15 cellular contexts compared by ENCODE assay signal in genomic region chrX:10089378-10089795, GRCh38.
DNase-seq lines count a peak whose midpoint lies in the region; ATAC-seq and TF ChIP-seq lines count a peak whose summit lies in the region.
"Had no signal": no experiment of that assay in that cellular context is flagged by ENCODE, and none has a peak within 500 bp of the region (broad histone marks: within the 10 kb centered on the region; RNA-seq: fewer than 3 reads in every experiment).

No MANE protein-coding gene starts in this region.

- no peak overlapping the region for H3K27ac Mint-ChIP-seq in progenitor cell of endocrine pancreas
- H3K27ac Mint-ChIP-seq: activated naive CD4-positive, alpha-beta T cell treated with anti-CD3 and anti-CD28 coated beads for 36 hours; immature natural killer cell; T-cell had no signal

- in situ Hi-C loops in Caki2 (cut with HindIII; ENCODE audit: low pct_unique_long_range_greater_than_20kb, low sequenced_read_pairs) = no loop called here

- no peaks in the 10 kb centered on the region for H3K27me3 Mint-ChIP-seq in progenitor cell of endocrine pancreas

- H3K9ac ChIP-seq in Loucy (ENCODE audit: low read depth, low read length, poor library complexity, severe bottlenecking) = no peak overlapping the region
- H3K9ac ChIP-seq in muscle layer of colon (ENCODE audit: low read length) = no peak overlapping the region
- no peak overlapping the region for H3K9ac ChIP-seq in mesenchymal stem cell (ENCODE audit: low read length)

- peaks cover 7% of the 10 kb centered on the region for H3K36me3 Mint-ChIP-seq in progenitor cell of endocrine pancreas (ENCODE audit: insufficient read depth)

- H3K4me1 Mint-ChIP-seq in progenitor cell of endocrine pancreas (ENCODE audit: low read depth) = no peaks in the 10 kb centered on the region

- H4K8ac ChIP-seq in mesenchymal stem cell (ENCODE audit: low read length) = no peak overlapping the region

- H3K4me2 ChIP-seq in Loucy (ENCODE audit: low read depth, low read length, poor library complexity, severe bottlenecking) (peak overlapping the region; percentile 3), mesenchymal stem cell (ENCODE audit: low read length, poor library complexity, severe bottlenecking) (no peak overlapping the region)

- H2BK12ac ChIP-seq in mesenchymal stem cell (ENCODE audit: low read length in 2 of 2) = no peak overlapping the region

- H3K18ac ChIP-seq in mesenchymal stem cell (ENCODE audit: low read depth in 1 of 2, low read length in 2 of 2) = no peak overlapping the region

- no peak overlapping the region for H2AFZ ChIP-seq in Loucy (ENCODE audit: low read length)
- H2AFZ ChIP-seq in mesenchymal stem cell (ENCODE audit: low read depth, low read length) = no peak overlapping the region

- TF ChIP-seq CTCF in Loucy (conservative IDR thresholded peaks at IDR 0.05; ENCODE audit: low read length) (no peak), progenitor cell of endocrine pancreas (IDR thresholded peaks at IDR 0.05; ENCODE audit: unreplicated experiment) (no peak)

- DNase-seq in Caki2 (ENCODE audit: low read depth) = peak; percentile 8
- DNase-seq in amniotic epithelial cell (ENCODE audit: low read depth) = peak; percentile 71
- DNase-seq in NCI-H345 treated with DMSO at 0.1 percent for 48 hours (lab: John Stamatoyannopoulos, UW; ENCODE audit: unreplicated experiment) = no peak
- DNase-seq in progenitor cell of endocrine pancreas (ENCODE audit: low spot score, unreplicated experiment) = no peak
- DNase-seq in mesenchymal stem cell = no peak
- DNase-seq: activated CD4-positive, CD25-positive, alpha-beta regulatory T cell treated with anti-CD3 and anti-CD28 coated beads, Interleukin-2, amount 50 U/mL, for 72 hours; activated CD8-positive, alpha-beta memory T cell treated with anti-CD3 and anti-CD28 coated beads, Interleukin-2, amount 50 U/mL, for 4 hours; activated naive CD4-positive, alpha-beta T cell treated with anti-CD3 and anti-CD28 coated beads for 36 hours; immature natural killer cell; NCI-H510A treated with DMSO at 0.1 percent for 48 hours; T-cell had no signal

- no peak overlapping the region for H2BK15ac ChIP-seq in mesenchymal stem cell (ENCODE audit: low read depth, poor library complexity, severe bottlenecking)

- no peak overlapping the region for H3K4me3 ChIP-seq in Loucy (ENCODE audit: low read length, poor library complexity, severe bottlenecking)
- no peak overlapping the region for H3K4me3 ChIP-seq in muscle layer of colon (ENCODE audit: low read depth in 1 of 2, low read length in 2 of 2)
- no peak overlapping the region for H3K4me3 ChIP-seq in mesenchymal stem cell (ENCODE audit: insufficient read depth in 1 of 2, low read depth in 1 of 2, low read length in 2 of 2)
- H3K4me3 ChIP-seq: suprapubic skin had no signal

- H3K27ac ChIP-seq in muscle layer of colon (ENCODE audit: low read depth, low read length) (peak overlapping the region; percentile 30), mesenchymal stem cell (ENCODE audit: low read length, poor library complexity, severe bottlenecking) (no peak overlapping the region)
- H3K27ac ChIP-seq: suprapubic skin had no signal

- no peak overlapping the region for H2BK5ac ChIP-seq in mesenchymal stem cell (ENCODE audit: low read depth, low read length, poor library complexity, severe bottlenecking)

- no peak for ATAC-seq in GM21526 (IDR thresholded peaks at IDR 0.05; ENCODE audit: low FRiP score, unreplicated experiment)
- ATAC-seq: T-cell had no signal

- H3K27me3 ChIP-seq in Loucy (ENCODE audit: insufficient read depth, low read length, poor library complexity, severe bottlenecking) = no peaks in the 10 kb centered on the region
- H3K27me3 ChIP-seq in muscle layer of colon (ENCODE audit: control insufficient read depth in 1 of 2, insufficient read depth in 2 of 2, low read length in 2 of 2) = no peaks in the 10 kb centered on the region
- no peaks in the 10 kb centered on the region for H3K27me3 ChIP-seq in mesenchymal stem cell (ENCODE audit: control insufficient read depth in 1 of 2, insufficient read depth in 1 of 2, low read length in 2 of 2)
- H3K27me3 ChIP-seq: suprapubic skin had no signal

- peaks cover 5% of the 10 kb centered on the region for H3K79me1 ChIP-seq in mesenchymal stem cell (replicated peaks; ENCODE audit: low read length, poor library complexity, severe bottlenecking)

- H3K9me2 ChIP-seq in Loucy (replicated peaks; ENCODE audit: low read depth, low read length) = no peaks in the 10 kb centered on the region

- H3K36me3 ChIP-seq in Loucy (ENCODE audit: insufficient read depth, low read length) (no peaks in the 10 kb centered on the region; the same call in 1 of the 2 replicates), muscle layer of colon (ENCODE audit: insufficient read depth, low read length) (peaks cover 17% of the 10 kb centered on the region), mesenchymal stem cell (ENCODE audit: control insufficient read depth in 1 of 2, insufficient read depth in 2 of 2, low read depth in 1 of 2, low read length in 2 of 2) (peaks cover 14 to 15% of the 10 kb centered on the region in 2 experiments)

- H3K4me3 Mint-ChIP-seq in progenitor cell of endocrine pancreas (ENCODE audit: low read depth) = no peak overlapping the region
- H3K4me3 Mint-ChIP-seq: activated naive CD4-positive, alpha-beta T cell treated with anti-CD3 and anti-CD28 coated beads for 36 hours; immature natural killer cell; T-cell had no signal

- no peaks in the 10 kb centered on the region for H4K20me1 ChIP-seq in Loucy (ENCODE audit: insufficient read depth, low read length, poor library complexity, severe bottlenecking)

- H3K23ac ChIP-seq in mesenchymal stem cell (ENCODE audit: low read length in 2 of 2) = no peak overlapping the region

- 91% methylated on average over 1 of the region's 3 CpGs for WGBS in mesenchymal stem cell

- no peak overlapping the region for H4K91ac ChIP-seq in mesenchymal stem cell (ENCODE audit: low read length)

- H2AK5ac ChIP-seq in mesenchymal stem cell (ENCODE audit: low read length, severe bottlenecking) = no peak overlapping the region

- H3K9me3 ChIP-seq in Loucy (ENCODE audit: insufficient read depth, low read depth, low read length) (no peaks in the 10 kb centered on the region), muscle layer of colon (ENCODE audit: low read length) (no peaks in the 10 kb centered on the region), mesenchymal stem cell (ENCODE audit: control insufficient read depth, low read length) (no peaks in the 10 kb centered on the region)
- H3K9me3 ChIP-seq: suprapubic skin had no signal

- H2BK120ac ChIP-seq in mesenchymal stem cell (ENCODE audit: low read depth, low read length) = no peak overlapping the region

- H3K79me2 ChIP-seq in Loucy (ENCODE audit: insufficient read depth, low read length) = no peaks in the 10 kb centered on the region

- no peak overlapping the region for H3K14ac ChIP-seq in mesenchymal stem cell (ENCODE audit: low read length in 2 of 2)

- peaks cover 13% of the 10 kb centered on the region for H3K9me3 Mint-ChIP-seq in progenitor cell of endocrine pancreas (ENCODE audit: low read depth)
- H3K9me3 Mint-ChIP-seq: activated naive CD4-positive, alpha-beta T cell treated with anti-CD3 and anti-CD28 coated beads for 36 hours; immature natural killer cell; T-cell had no signal

- H3F3A ChIP-seq in Loucy (ENCODE audit: low read depth) = no peaks in the 10 kb centered on the region

- no peak overlapping the region for H3K4ac ChIP-seq in mesenchymal stem cell (ENCODE audit: low read depth in 1 of 2, low read length in 2 of 2)

- H3K4me1 ChIP-seq in Loucy (ENCODE audit: insufficient read depth, low read length, poor library complexity, severe bottlenecking) = peaks cover 16% of the 10 kb centered on the region
- peaks cover 29% of the 10 kb centered on the region for H3K4me1 ChIP-seq in muscle layer of colon (ENCODE audit: insufficient read depth, low read length)
- peaks cover 4% of the 10 kb centered on the region for H3K4me1 ChIP-seq in mesenchymal stem cell (ENCODE audit: control insufficient read depth, insufficient read depth, low read depth, low read length)

Comparison
In these comparisons a context has a peak if more than half of its experiments do, and no peak if none do; other contexts are left out.
1. DNase-seq: peak in Caki2 (single experiment) and amniotic epithelial cell (single experiment); none in NCI-H345 treated with DMSO at 0.1 percent for 48 hours (single experiment), progenitor cell of endocrine pancreas (single experiment) and mesenchymal stem cell (single experiment).